16 cellular contexts compared by ENCODE assay signal in the genomic region with DNA sequence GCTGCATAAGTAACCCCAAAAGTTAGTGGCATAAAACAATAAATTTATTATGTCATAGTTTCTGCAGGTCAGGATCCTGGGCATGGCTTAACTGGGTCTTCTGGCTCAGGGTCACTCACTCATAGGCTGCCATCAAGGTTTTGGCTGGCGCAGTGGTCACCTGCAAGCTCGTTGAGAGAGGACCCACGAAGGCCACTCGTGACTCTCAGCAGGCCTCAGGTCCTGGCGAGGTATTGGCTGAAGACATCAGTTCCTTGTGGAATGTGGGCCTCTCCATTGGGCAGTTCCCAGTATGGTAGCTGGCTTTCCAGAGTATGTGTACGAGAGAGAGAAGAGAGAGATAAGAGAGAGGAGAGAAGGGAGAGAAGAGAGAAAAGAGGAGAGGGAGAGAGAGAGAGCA.
DNase-seq lines count a peak whose midpoint lies in the region; ATAC-seq and TF ChIP-seq lines count a peak whose summit lies in the region.
"Had no signal": no experiment of that assay in that cellular context is flagged by ENCODE, and none has a peak within 500 bp of the region (broad histone marks: within the 10 kb centered on the region; RNA-seq: fewer than 3 reads in every experiment).

No MANE protein-coding gene starts in this region.

- intact Hi-C loops in HCT116 (cut with micrococcal nuclease) (no loop called here), psoas muscle (cut with DNase I) (no loop called here)
- intact Hi-C loops in activated T-helper 1 cell treated with anti-CD3 and anti-CD28 coated beads, Interleukin-12 subunit alpha, Interleukin-12 subunit beta, Interleukin-2, Interleukin-4 antibody, amounts not matched to agents 30 ng/mL and 10 ng/mL and 1 ng/mL, durations not matched to agents 14 hours and 24 hours and 36 hours (cut with micrococcal nuclease) = no loop called here

- CTCF ChIA-PET in HCT116 (lab: Charles Lee) = interaction anchor here (0.6 to 1.3 kb wide), 2 partner anchors 27 to 301 kb away, joined by 3 read pairs; no protein-coding TSS in a partner anchor

- peaks cover 51% of the 10 kb centered on the region for H3K4me1 Mint-ChIP-seq in activated T-cell treated with anti-CD3 and anti-CD28 coated beads, Interleukin-2, amount 50 U/mL, for 24 hours (ENCODE audit: low read depth)
- H3K4me1 Mint-ChIP-seq in activated T-helper 1 cell treated with anti-CD3 and anti-CD28 coated beads, Interleukin-12 subunit alpha, Interleukin-12 subunit beta, Interleukin-2, Interleukin-4 antibody, amounts not matched to agents 30 ng/mL and 10 ng/mL and 1 ng/mL, durations not matched to agents 14 hours and 24 hours and 36 hours (ENCODE audit: low read depth) = peaks cover 13% of the 10 kb centered on the region

- no peak overlapping the region for H3K4me3 Mint-ChIP-seq in activated T-cell treated with anti-CD3 and anti-CD28 coated beads, Interleukin-2, amount 50 U/mL, for 24 hours
- H3K4me3 Mint-ChIP-seq in activated T-helper 1 cell treated with anti-CD3 and anti-CD28 coated beads, Interleukin-12 subunit alpha, Interleukin-12 subunit beta, Interleukin-2, Interleukin-4 antibody, amounts not matched to agents 30 ng/mL and 10 ng/mL and 1 ng/mL, durations not matched to agents 14 hours and 24 hours and 36 hours = no peak overlapping the region

- no peak for TF ChIP-seq POLR2A in HCT116 (IDR thresholded peaks at IDR 0.05; ENCODE audit: borderline replicate concordance, extremely low read depth, insufficient read depth, insufficient read length)

- H3K9ac ChIP-seq in HCT116 (ENCODE audit: low read length) = no peak overlapping the region

- H3K27ac ChIP-seq in HCT116 (ENCODE audit: low read depth, low read length) (peak overlapping the region; percentile 100), psoas muscle (peak overlapping the region; percentile 2)
- H3K27ac ChIP-seq: colonic mucosa, SJCRH30, upper lobe of left lung had no signal

- DNase-seq in activated T-cell treated with anti-CD3 and anti-CD28 coated beads, Interleukin-2, amount 50 U/mL, for 24 hours = peak; percentile 65
- DNase-seq in activated T-cell treated with anti-CD3 and anti-CD28 coated beads, Interleukin-2, amount 50 U/mL, for 1 hour = no peak
- DNase-seq in HCT116 (ENCODE audit: low read depth, low spot score) (no peak), psoas muscle (no peak)
- no peak for DNase-seq in activated T-helper 1 cell treated with anti-CD3 and anti-CD28 coated beads, Interleukin-12 subunit alpha, Interleukin-12 subunit beta, Interleukin-2, Interleukin-4 antibody, amounts not matched to agents 30 ng/mL and 10 ng/mL and 1 ng/mL, durations not matched to agents 14 hours and 24 hours and 36 hours (ENCODE audit: low spot score)
- DNase-seq: colonic mucosa; kidney glomerular epithelial cell; MV-4-11; NCI-H1930; NCI-H510A; SJCRH30; stimulated activated naive CD4-positive, alpha-beta T cell; upper lobe of left lung had no signal

- RAD21 ChIA-PET in HCT116 (lab: Charles Lee; ENCODE audit: low non-redundant PET in 1 of 2, low total read pairs in 2 of 2, uncharacterized antibody in 2 of 2, unreplicated experiment in 2 of 2) = no interaction called here

- H3K4me2 ChIP-seq in HCT116 (ENCODE audit: low read length) = no peak overlapping the region

- H3K4me3 ChIP-seq in HCT116 (replicated peaks in 1 of 2; ENCODE audit: low read depth in 1 of 2, low read length in 2 of 2) (no peak overlapping the region), psoas muscle (no peak overlapping the region)
- H3K4me3 ChIP-seq: colonic mucosa, SJCRH30, upper lobe of left lung had no signal

- H3K9me3 ChIP-seq in HCT116 (ENCODE audit: control insufficient read depth in 1 of 2, insufficient read depth in 1 of 2, low read depth in 1 of 2, low read length in 2 of 2) (no peaks in the 10 kb centered on the region), psoas muscle (no peaks in the 10 kb centered on the region)
- H3K9me3 ChIP-seq: colonic mucosa, SJCRH30, upper lobe of left lung had no signal

- H3K4me1 ChIP-seq in HCT116 (ENCODE audit: control insufficient read depth in 1 of 2, insufficient read depth in 2 of 2, low read length in 2 of 2) (peaks cover 55 to 94% of the 10 kb centered on the region in 2 experiments), psoas muscle (peaks cover 17% of the 10 kb centered on the region)
- H3K4me1 ChIP-seq: colonic mucosa, SJCRH30 had no signal

- H3K27ac Mint-ChIP-seq in activated T-cell treated with anti-CD3 and anti-CD28 coated beads, Interleukin-2, amount 50 U/mL, for 24 hours = peak overlapping the region; percentile 86
- peak overlapping the region; percentile 9 for H3K27ac Mint-ChIP-seq in activated T-helper 1 cell treated with anti-CD3 and anti-CD28 coated beads, Interleukin-12 subunit alpha, Interleukin-12 subunit beta, Interleukin-2, Interleukin-4 antibody, amounts not matched to agents 30 ng/mL and 10 ng/mL and 1 ng/mL, durations not matched to agents 14 hours and 24 hours and 36 hours

- BruUV-seq in HCT116 (replicated peaks; lab: Mats Ljungman, UMichigan) = no TSS peak

- H3K27me3 ChIP-seq in HCT116 (ENCODE audit: insufficient read depth, low read length) = no peaks in the 10 kb centered on the region
- no peaks in the 10 kb centered on the region for H3K27me3 ChIP-seq in psoas muscle (ENCODE audit: insufficient read depth in 3 of 3, low read length in 2 of 3)
- H3K27me3 ChIP-seq: colonic mucosa, SJCRH30, upper lobe of left lung had no signal

- no peak overlapping the region for H2AFZ ChIP-seq in HCT116 (ENCODE audit: low read depth, low read length, poor library complexity, severe bottlenecking)

- peaks cover 37% of the 10 kb centered on the region for H3K79me2 ChIP-seq in HCT116 (ENCODE audit: insufficient read depth, low read length)

- no peak for TF ChIP-seq CTCF in HCT116 (IDR thresholded peaks at IDR 0.05 in 2 of 3, conservative IDR thresholded peaks at IDR 0.05 in 1 of 3; ENCODE audit: borderline replicate concordance in 1 of 3, insufficient read depth in 1 of 3, low read depth in 2 of 3, low read length in 2 of 3)
- TF ChIP-seq CTCF in psoas muscle (IDR thresholded peaks at IDR 0.05) = no peak

- H3K9me2 ChIP-seq in HCT116 (ENCODE audit: insufficient read depth) = no peaks in the 10 kb centered on the region

- peaks cover 2 to 56% of the 10 kb centered on the region in 2 experiments; a peak in 3 of 4 replicates for H3K36me3 ChIP-seq in HCT116 (ENCODE audit: control insufficient read depth in 1 of 2, insufficient read depth in 2 of 2, low read length in 2 of 2)
- peaks cover 3 to 100% of the 10 kb centered on the region in 2 donors for H3K36me3 ChIP-seq in psoas muscle (ENCODE audit: insufficient read depth in 1 of 2, low read depth in 1 of 2)
- H3K36me3 ChIP-seq: colonic mucosa had no signal

- no peak for TF ChIP-seq RAD21 in HCT116 (IDR thresholded peaks at IDR 0.05; ENCODE audit: low read depth)

- POLR2A ChIA-PET in HCT116 (lab: Charles Lee) = no interaction called here

- WGBS in psoas muscle, 3 donors = 65 to 87% (median 73%) methylated on average over 6 of the region's 6 CpGs

- ATAC-seq in HCT116 (peak; percentile 7; the same call in 1 of the 2 replicates), psoas muscle (peak; percentile 3 to 6 (median 4)), HG03095 (IDR thresholded peaks at IDR 0.05; ENCODE audit: unreplicated experiment) (no peak), GM18867 (IDR thresholded peaks at IDR 0.05; ENCODE audit: unreplicated experiment) (no peak), HG03175 (IDR thresholded peaks at IDR 0.05; ENCODE audit: unreplicated experiment) (no peak)

- peaks cover 98% of the 10 kb centered on the region for H3K36me3 Mint-ChIP-seq in activated T-cell treated with anti-CD3 and anti-CD28 coated beads, Interleukin-2, amount 50 U/mL, for 24 hours (ENCODE audit: low read depth)
- H3K36me3 Mint-ChIP-seq in activated T-helper 1 cell treated with anti-CD3 and anti-CD28 coated beads, Interleukin-12 subunit alpha, Interleukin-12 subunit beta, Interleukin-2, Interleukin-4 antibody, amounts not matched to agents 30 ng/mL and 10 ng/mL and 1 ng/mL, durations not matched to agents 14 hours and 24 hours and 36 hours (ENCODE audit: low read depth) = peaks cover 59% of the 10 kb centered on the region

- H4K20me1 ChIP-seq in HCT116 (ENCODE audit: insufficient read depth) = no peaks in the 10 kb centered on the region

- no peaks in the 10 kb centered on the region for H3K27me3 Mint-ChIP-seq in activated T-cell treated with anti-CD3 and anti-CD28 coated beads, Interleukin-2, amount 50 U/mL, for 24 hours
- H3K27me3 Mint-ChIP-seq in activated T-helper 1 cell treated with anti-CD3 and anti-CD28 coated beads, Interleukin-12 subunit alpha, Interleukin-12 subunit beta, Interleukin-2, Interleukin-4 antibody, amounts not matched to agents 30 ng/mL and 10 ng/mL and 1 ng/mL, durations not matched to agents 14 hours and 24 hours and 36 hours (ENCODE audit: insufficient read depth) = no peaks in the 10 kb centered on the region

- no peaks in the 10 kb centered on the region for H3K9me3 Mint-ChIP-seq in activated T-cell treated with anti-CD3 and anti-CD28 coated beads, Interleukin-2, amount 50 U/mL, for 24 hours
- H3K9me3 Mint-ChIP-seq in activated T-helper 1 cell treated with anti-CD3 and anti-CD28 coated beads, Interleukin-12 subunit alpha, Interleukin-12 subunit beta, Interleukin-2, Interleukin-4 antibody, amounts not matched to agents 30 ng/mL and 10 ng/mL and 1 ng/mL, durations not matched to agents 14 hours and 24 hours and 36 hours = no peaks in the 10 kb centered on the region

TF ChIP-seq in HCT116, 20 proteins besides CTCF, POLR2A, EP300 and RAD21 (continues in another document):
- TF ChIP-seq ZBTB33 (IDR thresholded peaks at IDR 0.05; ENCODE audit: extremely low read depth, insufficient replicate concordance, low read length) (no peak), ELF1 (IDR thresholded peaks at IDR 0.05; ENCODE audit: borderline replicate concordance, low read depth) (no peak), SRF (IDR thresholded peaks at IDR 0.05; ENCODE audit: low read depth) (no peak)
- TF ChIP-seq, protein P1, sequence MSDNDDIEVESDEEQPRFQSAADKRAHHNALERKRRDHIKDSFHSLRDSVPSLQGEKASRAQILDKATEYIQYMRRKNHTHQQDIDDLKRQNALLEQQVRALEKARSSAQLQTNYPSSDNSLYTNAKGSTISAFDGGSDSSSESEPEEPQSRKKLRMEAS (IDR thresholded peaks at IDR 0.05) = no peak

Comparison
In these comparisons a context has a peak if more than half of its experiments do, and no peak if none do; other contexts are left out.
1. ATAC-seq: peak in HCT116 (single experiment) and psoas muscle (4 of 4); none in HG03095 (single experiment), GM18867 (single experiment) and HG03175 (single experiment).